Comparison of ENCODE assay signal across 9 cellular contexts in genomic region chr17:77479817-77480508, GRCh38.
DNase-seq lines count a peak whose midpoint lies in the region; ATAC-seq and TF ChIP-seq lines count a peak whose summit lies in the region.
"Had no signal": no experiment of that assay in that cellular context is flagged by ENCODE, and none has a peak within 500 bp of the region (broad histone marks: within the 10 kb centered on the region; RNA-seq: fewer than 3 reads in every experiment).

No MANE protein-coding gene starts in this region.

- DNase-seq in CD4-positive, alpha-beta T cell = no peak
- DNase-seq in NT2/D1 (ENCODE audit: low read depth, low spot score) = no peak
- DNase-seq in neural progenitor cell (ENCODE audit: low spot score) = peak; percentile 56
- DNase-seq in HAP-1 (ENCODE audit: low spot score in 2 of 2) = no peak
- no peak for DNase-seq in NCI-H526 (lab: John Stamatoyannopoulos, UW)
- no peak for DNase-seq in pons (ENCODE audit: low spot score)
- DNase-seq in stimulated activated CD4-positive, alpha-beta T cell treated with anti-CD3 and anti-CD28 coated beads, Interleukin-12 subunit alpha, Interleukin-12 subunit beta, amount 100 ng/mL, for 4 hours = no peak
- DNase-seq: activated gamma-delta T cell had no signal

- peak overlapping the region; percentile 97 for H3K27ac Mint-ChIP-seq in CD4-positive, alpha-beta T cell
- H3K27ac Mint-ChIP-seq in dendritic cell treated with granulocyte-macrophage colony-stimulating factor and Interleukin-4, amounts not matched to agents 40 ng/mL and 50 ng/mL, for 4 days = peak overlapping the region; percentile 50
- peak overlapping the region; percentile 42 for H3K27ac Mint-ChIP-seq in neural progenitor cell

- H3F3A ChIP-seq in neural progenitor cell (ENCODE audit: low read depth) = peaks cover 35% of the 10 kb centered on the region

- H3K36me3 ChIP-seq in NT2/D1 (ENCODE audit: insufficient read depth, insufficient read length, low read length) = peaks cover 72% of the 10 kb centered on the region
- H3K36me3 ChIP-seq in neural progenitor cell = no peaks in the 10 kb centered on the region
- H3K36me3 ChIP-seq in HAP-1 (replicated peaks) = peaks cover 14% of the 10 kb centered on the region

- peak overlapping the region; percentile 55 for H3K4me2 ChIP-seq in neural progenitor cell

- POLR2A ChIA-PET in CD4-positive, alpha-beta T cell (lab: Charles Lee) = interaction anchor here (0.8 to 9.9 kb wide), 4 partner anchors 27 to 302 kb away, joined by 3 to 90 read pairs (median 8); no protein-coding TSS in a partner anchor

- in situ Hi-C loops in HAP-1 (cut with MboI; ENCODE audit: low sequenced_read_pairs) = no loop called here

- peaks cover 53% of the 10 kb centered on the region for H3K36me3 Mint-ChIP-seq in CD4-positive, alpha-beta T cell (ENCODE audit: low read depth)
- H3K36me3 Mint-ChIP-seq in dendritic cell treated with granulocyte-macrophage colony-stimulating factor and Interleukin-4, amounts not matched to agents 40 ng/mL and 50 ng/mL, for 4 days (ENCODE audit: low read depth) = peaks cover 29% of the 10 kb centered on the region
- peaks cover 10% of the 10 kb centered on the region for H3K36me3 Mint-ChIP-seq in neural progenitor cell

- CTCF ChIA-PET in CD4-positive, alpha-beta T cell (lab: Charles Lee) = interaction anchor here (0.6 kb wide), 1 partner anchor 45 kb away, joined by 5 read pairs; no protein-coding TSS in a partner anchor

- H2AFZ ChIP-seq in neural progenitor cell (replicated peaks) = no peak overlapping the region

- no peak overlapping the region for H3K4me3 Mint-ChIP-seq in CD4-positive, alpha-beta T cell
- H3K4me3 Mint-ChIP-seq in dendritic cell treated with granulocyte-macrophage colony-stimulating factor and Interleukin-4, amounts not matched to agents 40 ng/mL and 50 ng/mL, for 4 days = no peak overlapping the region
- H3K4me3 Mint-ChIP-seq in neural progenitor cell = no peak overlapping the region

- H3K4me1 ChIP-seq in NT2/D1 (ENCODE audit: insufficient read depth, insufficient read length) (peaks cover 53% of the 10 kb centered on the region), neural progenitor cell (peaks cover 53% of the 10 kb centered on the region), HAP-1 (no peaks in the 10 kb centered on the region; the same call in 1 of the 2 replicates)

- H3K9me3 Mint-ChIP-seq in CD4-positive, alpha-beta T cell = no peaks in the 10 kb centered on the region
- no peaks in the 10 kb centered on the region for H3K9me3 Mint-ChIP-seq in dendritic cell treated with granulocyte-macrophage colony-stimulating factor and Interleukin-4, amounts not matched to agents 40 ng/mL and 50 ng/mL, for 4 days
- H3K9me3 Mint-ChIP-seq in neural progenitor cell = no peaks in the 10 kb centered on the region

- H3K27me3 Mint-ChIP-seq in CD4-positive, alpha-beta T cell = no peaks in the 10 kb centered on the region
- H3K27me3 Mint-ChIP-seq in dendritic cell treated with granulocyte-macrophage colony-stimulating factor and Interleukin-4, amounts not matched to agents 40 ng/mL and 50 ng/mL, for 4 days = no peaks in the 10 kb centered on the region
- H3K27me3 Mint-ChIP-seq in neural progenitor cell (ENCODE audit: insufficient read depth, low read depth) = peaks cover 8% of the 10 kb centered on the region

- no peaks in the 10 kb centered on the region for H3K9me3 ChIP-seq in CD4-positive, alpha-beta T cell (ENCODE audit: control insufficient read depth, low read length)
- H3K9me3 ChIP-seq in NT2/D1 (ENCODE audit: insufficient read depth, low read length) (no peaks in the 10 kb centered on the region), neural progenitor cell (ENCODE audit: low read depth) (no peaks in the 10 kb centered on the region), HAP-1 (no peaks in the 10 kb centered on the region)

- peaks cover 100% of the 10 kb centered on the region for H3K79me2 ChIP-seq in neural progenitor cell (ENCODE audit: low read depth)

- intact Hi-C loops in CD4-positive, alpha-beta T cell (cut with DNase I, micrococcal nuclease) = loop anchor here in 1 of 2 experiments (5.0 kb wide), 2 partner anchors 73 to 148 kb away; no protein-coding TSS in a partner anchor
- intact Hi-C loops in dendritic cell treated with granulocyte-macrophage colony-stimulating factor and Interleukin-4, amounts not matched to agents 40 ng/mL and 50 ng/mL, for 4 days (cut with micrococcal nuclease) = no loop called here

- peaks cover 52% of the 10 kb centered on the region for H3K4me1 Mint-ChIP-seq in CD4-positive, alpha-beta T cell (ENCODE audit: low read depth)
- peaks cover 52% of the 10 kb centered on the region for H3K4me1 Mint-ChIP-seq in dendritic cell treated with granulocyte-macrophage colony-stimulating factor and Interleukin-4, amounts not matched to agents 40 ng/mL and 50 ng/mL, for 4 days (ENCODE audit: low read depth)
- peaks cover 47% of the 10 kb centered on the region for H3K4me1 Mint-ChIP-seq in neural progenitor cell

- peak overlapping the region; percentile 57 for H3K27ac ChIP-seq in CD4-positive, alpha-beta T cell (ENCODE audit: low read depth, low read length)
- H3K27ac ChIP-seq in neural progenitor cell = peak overlapping the region; percentile 73

- H4K20me1 ChIP-seq in neural progenitor cell (ENCODE audit: low read depth) = peaks cover 71% of the 10 kb centered on the region

- no peak overlapping the region for H3K4me3 ChIP-seq in NT2/D1 (ENCODE audit: insufficient read length, low read depth)
- no peak overlapping the region for H3K4me3 ChIP-seq in neural progenitor cell
- no peak overlapping the region for H3K4me3 ChIP-seq in HAP-1

- peak overlapping the region; percentile 52 for H3K9ac ChIP-seq in NT2/D1 (ENCODE audit: insufficient read length, low read depth)
- H3K9ac ChIP-seq in neural progenitor cell = no peak overlapping the region

- no peak for ATAC-seq in CD4-positive, alpha-beta T cell (ENCODE audit: poor library complexity)

- no peak for TF ChIP-seq CTCF in CD4-positive, alpha-beta T cell (IDR thresholded peaks at IDR 0.05)
- no peak for TF ChIP-seq CTCF in neural progenitor cell (IDR thresholded peaks at IDR 0.05)

- H3K27me3 ChIP-seq in CD4-positive, alpha-beta T cell (ENCODE audit: control insufficient read depth, insufficient read depth, low read length) = no peaks in the 10 kb centered on the region
- H3K27me3 ChIP-seq in NT2/D1 (ENCODE audit: insufficient read depth, insufficient read length) = no peaks in the 10 kb centered on the region
- H3K27me3 ChIP-seq in neural progenitor cell = no peaks in the 10 kb centered on the region
- H3K27me3 ChIP-seq in HAP-1 (ENCODE audit: low read depth) = no peaks in the 10 kb centered on the region

Comparison
In these comparisons a context has a peak if more than half of its experiments do, and no peak if none do; other contexts are left out.
1. H3K27ac Mint-ChIP-seq: peak in every context shown above with its lines; median percentile 97 in CD4-positive, alpha-beta T cell; 50 in dendritic cell treated with granulocyte-macrophage colony-stimulating factor and Interleukin-4, amounts not matched to agents 40 ng/mL and 50 ng/mL, for 4 days; 42 in neural progenitor cell.